In genomic region chr10:15439381-15439837, GRCh38 we compare ENCODE assay signal across 8 cellular contexts.
DNase-seq lines count a peak whose midpoint lies in the region; ATAC-seq and TF ChIP-seq lines count a peak whose summit lies in the region.

No MANE protein-coding gene starts in this region.

- H3K36me3 ChIP-seq in upper lobe of left lung, result no peaks in the 10 kb centered on the region

- no peaks in the 10 kb centered on the region for H3K27me3 ChIP-seq in upper lobe of left lung

- no peak for TF ChIP-seq EP300 in upper lobe of left lung (IDR thresholded peaks at IDR 0.05)

- TF ChIP-seq POLR2A in upper lobe of left lung (IDR thresholded peaks at IDR 0.05), result no peak

- peaks cover 0 to 3% (median 0%) of the 10 kb centered on the region in 4 donors for H3K4me1 ChIP-seq in upper lobe of left lung

- DNase-seq in DMS 273 (lab: John Stamatoyannopoulos, UW; ENCODE audit: unreplicated experiment) (peak; percentile 41), DMS 273 treated with DMSO at 0.1 percent for 48 hours (lab: John Stamatoyannopoulos, UW) (no peak), dermis blood vessel endothelial cell (peak; percentile 57), medulla oblongata (ENCODE audit: extremely low spot score) (peak; percentile 29), upper lobe of left lung (no peak), DMS153 treated with DMSO at 0.1 percent for 48 hours (lab: John Stamatoyannopoulos, UW; ENCODE audit: unreplicated experiment) (no peak), NCI-H1436 treated with DMSO at 0.1 percent for 48 hours (lab: John Stamatoyannopoulos, UW) (no peak)
- no peak for DNase-seq in activated naive CD4-positive, alpha-beta T cell treated with anti-CD3 and anti-CD28 coated beads, Interleukin-2, amount 50 U/mL, for 16 hours

- peak overlapping the region in 3 of 4 donors; percentile 37 to 80 (median 66) for H3K27ac ChIP-seq in upper lobe of left lung

- peak in 1 of 6 experiments; percentile 24 for TF ChIP-seq CTCF in upper lobe of left lung (IDR thresholded peaks at IDR 0.05)

- no peaks in the 10 kb centered on the region for H3K9me3 ChIP-seq in upper lobe of left lung

- ATAC-seq in upper lobe of left lung (ENCODE audit: low FRiP score in 2 of 2), result peak; percentile 54 to 63

- H3K4me3 ChIP-seq in upper lobe of left lung, result peak overlapping the region in 2 of 4 donors; percentile 7 to 8

- 1 to 3% methylated on average over 12 of the region's 12 CpGs for WGBS in upper lobe of left lung, 2 donors

Comparison
In these comparisons a context has a peak if more than half of its experiments do, and no peak if none do; other contexts are left out.
1. DNase-seq: peak in DMS 273 (single experiment), dermis blood vessel endothelial cell (single experiment) and medulla oblongata (single experiment); none in DMS 273 treated with DMSO at 0.1 percent for 48 hours (single experiment), upper lobe of left lung (0 of 2), DMS153 treated with DMSO at 0.1 percent for 48 hours (single experiment), NCI-H1436 treated with DMSO at 0.1 percent for 48 hours (single experiment) and activated naive CD4-positive, alpha-beta T cell treated with anti-CD3 and anti-CD28 coated beads, Interleukin-2, amount 50 U/mL, for 16 hours (single experiment).